Comparison of ENCODE assay signal across 17 cellular contexts in the genomic region with DNA sequence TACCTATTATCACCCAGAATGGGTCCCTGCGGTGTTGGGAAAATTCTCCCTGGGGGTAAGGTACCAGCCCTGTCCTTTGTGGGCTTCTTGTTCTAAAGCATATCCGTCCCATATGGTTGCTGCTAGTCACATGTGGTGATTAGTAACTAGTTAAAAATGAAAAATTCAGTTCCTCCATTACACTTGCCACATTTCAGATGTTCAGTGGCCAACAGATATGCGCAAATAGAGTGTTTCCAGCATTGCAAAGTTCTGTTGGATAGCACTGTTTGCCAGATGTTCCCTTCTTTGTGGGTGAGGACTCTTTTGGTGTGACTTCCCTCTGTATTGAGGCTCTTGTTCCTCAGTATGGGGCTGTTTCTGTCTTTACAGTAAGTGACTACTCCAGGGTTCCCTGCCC. TPM values are rescaled to one million over a fixed set of nuclear protein-coding genes. Genes with fewer than 3 reads are reported as not detected.
DNase-seq lines count a peak whose midpoint lies in the region; ATAC-seq lines count a peak whose summit lies in the region.
"Had no signal": no experiment of that assay in that cellular context is flagged by ENCODE, and none has a peak within 500 bp of the region (broad histone marks: within the 10 kb centered on the region; RNA-seq: fewer than 3 reads in every experiment).

No MANE protein-coding gene starts in this region.

- intact Hi-C loops in activated CD4-positive, alpha-beta T cell treated with anti-CD3 and anti-CD28 coated beads for 36 hours (cut with DNase I, micrococcal nuclease) = no loop called here

- H3K4ac ChIP-seq in trophoblast cell (ENCODE audit: low read depth, low read length) = peak overlapping the region; percentile 50

- no peak overlapping the region for H2BK120ac ChIP-seq in trophoblast cell (ENCODE audit: insufficient read depth, low read length, poor library complexity)

- H3K79me2 ChIP-seq in trophoblast cell (ENCODE audit: control insufficient read depth, insufficient read depth, low read length, poor library complexity) = peaks cover 31% of the 10 kb centered on the region

- no peak overlapping the region for H2AFZ ChIP-seq in trophoblast cell (ENCODE audit: insufficient read depth, low read length, poor library complexity)

- no peaks in the 10 kb centered on the region for H3K27me3 Mint-ChIP-seq in activated CD4-positive, alpha-beta T cell treated with anti-CD3 and anti-CD28 coated beads for 36 hours
- H3K27me3 Mint-ChIP-seq: activated T-helper 17 cell treated with anti-CD3 and anti-CD28 coated beads, Interleukin-2, amount 50 U/mL, for 72 hours; naive thymus-derived CD4-positive, alpha-beta T cell had no signal

- H3K4me1 ChIP-seq in trophoblast cell (ENCODE audit: control insufficient read depth in 1 of 2, insufficient read depth in 2 of 2, low read length in 2 of 2) = peaks cover 6 to 10% of the 10 kb centered on the region in 2 experiments

- no peaks in the 10 kb centered on the region for H3K27me3 ChIP-seq in trophoblast cell (ENCODE audit: insufficient read depth, low read length)
- H3K27me3 ChIP-seq: colonic mucosa, esophagus squamous epithelium had no signal

- peaks cover 33% of the 10 kb centered on the region for H3K4me1 Mint-ChIP-seq in activated CD4-positive, alpha-beta T cell treated with anti-CD3 and anti-CD28 coated beads for 36 hours

- no peak overlapping the region for H3K18ac ChIP-seq in trophoblast cell (ENCODE audit: low read length)

- no peak overlapping the region for H3K27ac ChIP-seq in trophoblast cell (ENCODE audit: low read depth, low read length)
- H3K27ac ChIP-seq: 22Rv1, colonic mucosa, esophagus squamous epithelium had no signal

- no peak overlapping the region for H3K4me3 Mint-ChIP-seq in activated CD4-positive, alpha-beta T cell treated with anti-CD3 and anti-CD28 coated beads for 36 hours

- no peak overlapping the region for H2BK5ac ChIP-seq in trophoblast cell (ENCODE audit: low read depth, low read length, poor library complexity)

- no peak overlapping the region for H3K9ac ChIP-seq in trophoblast cell (ENCODE audit: low read length)

- H2BK12ac ChIP-seq in trophoblast cell (ENCODE audit: low read length) = no peak overlapping the region

- H3K4me2 ChIP-seq in trophoblast cell (ENCODE audit: low read length) = no peak overlapping the region

- ATAC-seq in activated CD4-positive, alpha-beta T cell treated with anti-CD3 and anti-CD28 coated beads for 36 hours = no peak
- ATAC-seq in GM19467 (IDR thresholded peaks at IDR 0.05; ENCODE audit: unreplicated experiment) = no peak
- ATAC-seq: activated T-helper 17 cell treated with anti-CD3 and anti-CD28 coated beads, Interleukin-2, amount 50 U/mL, for 72 hours; naive thymus-derived CD4-positive, alpha-beta T cell; Right ventricle myocardium inferior had no signal

- no peaks in the 10 kb centered on the region for H3K9me3 ChIP-seq in trophoblast cell (ENCODE audit: insufficient read depth, low read depth, low read length)
- H3K9me3 ChIP-seq: colonic mucosa, esophagus squamous epithelium had no signal

- CTCF ChIA-PET in activated CD4-positive, alpha-beta T cell treated with anti-CD3 and anti-CD28 coated beads for 36 hours (lab: Charles Lee) = interaction anchor here (0.6 to 1.0 kb wide), 3 partner anchors 9 to 27 kb away, joined by 3 read pairs; no protein-coding TSS in a partner anchor

- peak overlapping the region; percentile 21 for H3K27ac Mint-ChIP-seq in activated CD4-positive, alpha-beta T cell treated with anti-CD3 and anti-CD28 coated beads for 36 hours

- peaks cover 65 to 72% of the 10 kb centered on the region in 2 experiments for H3K36me3 ChIP-seq in trophoblast cell (ENCODE audit: control insufficient read depth in 1 of 2, insufficient read depth in 2 of 2, low read length in 2 of 2)

- POLR2A ChIA-PET in activated CD4-positive, alpha-beta T cell treated with anti-CD3 and anti-CD28 coated beads for 36 hours (lab: Charles Lee) = no interaction called here

- no peaks in the 10 kb centered on the region for H3K9me3 Mint-ChIP-seq in activated CD4-positive, alpha-beta T cell treated with anti-CD3 and anti-CD28 coated beads for 36 hours (ENCODE audit: low read depth)
- H3K9me3 Mint-ChIP-seq: activated T-helper 17 cell treated with anti-CD3 and anti-CD28 coated beads, Interleukin-2, amount 50 U/mL, for 72 hours had no signal

- no peak overlapping the region for H2AK5ac ChIP-seq in trophoblast cell (ENCODE audit: low read length)

- no peak for DNase-seq in activated CD4-positive, alpha-beta T cell treated with anti-CD3 and anti-CD28 coated beads for 36 hours
- DNase-seq in activated CD4-positive, alpha-beta T cell treated with anti-CD3 and anti-CD28 coated beads for 48 hours = no peak
- no peak for DNase-seq in trophoblast cell
- DNase-seq: activated CD4-positive, alpha-beta T cell treated with anti-CD3 and anti-CD28 coated beads, Interleukin-2, amount 50 U/mL, for 48 hours; aorta; colonic mucosa; COR-L47; esophagus squamous epithelium; GOT3; naive thymus-derived CD4-positive, alpha-beta T cell; NCI-H1092; NCI-H2171 treated with DMSO at 0.1 percent for 48 hours; T-helper 9 cell had no signal

- H3K14ac ChIP-seq in trophoblast cell (ENCODE audit: low read length) = no peak overlapping the region

- peaks cover 42% of the 10 kb centered on the region for H3K36me3 Mint-ChIP-seq in activated CD4-positive, alpha-beta T cell treated with anti-CD3 and anti-CD28 coated beads for 36 hours (ENCODE audit: low read depth)

- no peak overlapping the region for H3K4me3 ChIP-seq in trophoblast cell (ENCODE audit: low read depth, low read length)
- H3K4me3 ChIP-seq: colonic mucosa, esophagus squamous epithelium had no signal

- no peak overlapping the region for H4K12ac ChIP-seq in trophoblast cell (ENCODE audit: low read depth, low read length)

- H3K23ac ChIP-seq in trophoblast cell (ENCODE audit: low read length) = no peak overlapping the region

- H4K8ac ChIP-seq in trophoblast cell (ENCODE audit: low read depth, low read length) = no peak overlapping the region

- peaks cover 8% of the 10 kb centered on the region for H3K79me1 ChIP-seq in trophoblast cell (ENCODE audit: low read length)

- WGBS in trophoblast cell (ENCODE audit: extremely low coverage, insufficient coverage, insufficient read length) = no CpG with 5 or more reads among the region's 3 CpGs

- no peak overlapping the region for H4K91ac ChIP-seq in trophoblast cell (ENCODE audit: low read depth, low read length)

RNA-seq across cellular contexts. Expression of a gene that starts 3.8 kb away (rescaled TPM):
- 10 to 100 TPM; 61.0 to 93.8 TPM for total RNA-seq in activated CD4-positive, alpha-beta T cell treated with anti-CD3 and anti-CD28 coated beads for 36 hours
- polyA plus RNA-seq in trophoblast cell (2013) = 86.9 and 87.2 TPM in 2 replicates

RNA-seq across cellular contexts. Expression of a gene that starts 18.2 kb away (rescaled TPM):
- 1 to 10 TPM; 3.5 to 3.6 TPM for total RNA-seq in activated CD4-positive, alpha-beta T cell treated with anti-CD3 and anti-CD28 coated beads for 36 hours
- polyA plus RNA-seq in trophoblast cell (2013) = 6.2 TPM in 2 replicates

RNA-seq across cellular contexts. Expression of a gene that starts 25.8 kb away (rescaled TPM):
- 100 to 1,000 TPM in 1 of 2 experiments, 10 to 100 TPM in 1; 85.5 to 115 TPM for total RNA-seq in activated CD4-positive, alpha-beta T cell treated with anti-CD3 and anti-CD28 coated beads for 36 hours
- polyA plus RNA-seq in trophoblast cell (2013) = 62.2 and 62.3 TPM in 2 replicates

RNA-seq across cellular contexts. Expression of a gene that starts 25.9 kb away (rescaled TPM):
- 10 to 100 TPM; 28.5 to 39.3 TPM for total RNA-seq in activated CD4-positive, alpha-beta T cell treated with anti-CD3 and anti-CD28 coated beads for 36 hours
- 13.4 and 14.2 TPM in 2 replicates for polyA plus RNA-seq in trophoblast cell (2013)

RNA-seq across cellular contexts. Expression of a gene that starts 31.6 kb away (rescaled TPM):
- under 1 TPM; 0.39 to 0.55 TPM for total RNA-seq in activated CD4-positive, alpha-beta T cell treated with anti-CD3 and anti-CD28 coated beads for 36 hours
- 6.2 and 6.5 TPM in 2 replicates for polyA plus RNA-seq in trophoblast cell (2013)
